ENCODE assay signal across 8 cellular contexts in genomic region chr9:127122176-127123151, GRCh38.
DNase-seq lines count a peak whose midpoint lies in the region; ATAC-seq lines count a peak whose summit lies in the region.

Gene ANGPTL2, minus strand, starts transcription at chr9:127122635. Its CDS starts 13,904 bp downstream, at chr9:127108731.

- peak; percentile 96 for DNase-seq in AG20443 (ENCODE audit: low spot score)
- peak; percentile 9 for DNase-seq in NCI-H526 treated with DMSO at 0.1 percent for 48 hours (lab: John Stamatoyannopoulos, UW)
- peak in 60 of 61 donors; percentile 31 to 96 (median 89) for DNase-seq in caudate nucleus (lab: John Stamatoyannopoulos, UW)
- peak; percentile 87 for DNase-seq in retina
- DNase-seq in HuH-7.5 (ENCODE audit: low spot score) = no peak

- H3K9me3 ChIP-seq in iPS-20b (ENCODE audit: insufficient read depth, low read depth, low read length) = no peaks in the 10 kb centered on the region

- peak within 1 kb of the TSS; percentile 86 for H3K4me3 ChIP-seq in iPS-20b (ENCODE audit: low read length)

- H3K36me3 ChIP-seq in iPS-20b (ENCODE audit: insufficient read depth, low read depth, low read length) = 0 out of 2 replicates have a peak, but pooled peaks cover 10% of the 10 kb centered on the region

- H3K27me3 ChIP-seq in iPS-20b (ENCODE audit: insufficient read depth, low read length) = peaks cover 17% of the 10 kb centered on the region; the same call in 1 of the 2 replicates

- H3K4me1 ChIP-seq in iPS-20b (ENCODE audit: insufficient read depth, low read length) = peaks cover 10% of the 10 kb centered on the region

- H3K9ac ChIP-seq in iPS-20b (ENCODE audit: low read depth, low read length) = peak within 1 kb of the TSS; percentile 82; the same call in 1 of the 2 replicates

- ATAC-seq in GM19397 (IDR thresholded peaks at IDR 0.05; ENCODE audit: unreplicated experiment) (peak; percentile 38), HG03108 (IDR thresholded peaks at IDR 0.05; ENCODE audit: unreplicated experiment) (no peak)

- peak within 1 kb of the TSS; percentile 91 for H3K27ac ChIP-seq in caudate nucleus (ENCODE audit: low read depth, low read length)
- peak within 1 kb of the TSS; percentile 5 for H3K27ac ChIP-seq in iPS-20b (ENCODE audit: low read length)
